27 cellular contexts compared by ENCODE assay signal in genomic region chr20:10291564-10292240, GRCh38.
"Had no signal": no experiment of that assay in that cellular context is flagged by ENCODE, and none has a peak within 500 bp of the region (broad histone marks: within the 10 kb centered on the region; RNA-seq: fewer than 3 reads in every experiment).

No MANE protein-coding gene starts in this region.

- H3K9me3 Mint-ChIP-seq: dendritic cell treated with granulocyte-macrophage colony-stimulating factor and Interleukin-4, amounts not matched to agents 40 ng/mL and 50 ng/mL, for 4 days; effector memory CD8-positive, alpha-beta T cell; endodermal cell; mesothelial cell of epicardium had no signal

- H3K9me3 ChIP-seq: colonic mucosa, gastrocnemius medialis, heart right ventricle, left lung, lower lobe of right lung, mucosa of descending colon had no signal

- H3K36me3 ChIP-seq: colonic mucosa, gastrocnemius medialis, heart right ventricle, left lung, lower lobe of right lung had no signal

- ATAC-seq: effector memory CD8-positive, alpha-beta T cell; esophagus mucosa; gastrocnemius medialis; heart right ventricle; left cardiac atrium; left lung; left ventricle myocardium superior; lower lobe of right lung; mucosa of descending colon; naive thymus-derived CD8-positive, alpha-beta T cell had no signal

- H3K36me3 Mint-ChIP-seq: mesothelial cell of epicardium; naive B cell; naive thymus-derived CD8-positive, alpha-beta T cell had no signal

- FAIRE-seq: endometrium, islet of Langerhans, keratinocyte had no signal

- H3K27ac ChIP-seq: colonic mucosa, epithelial cell of prostate, gastrocnemius medialis, heart right ventricle, left lung, lower lobe of right lung had no signal

- H3K27me3 ChIP-seq: colonic mucosa, gastrocnemius medialis, heart right ventricle, left lung had no signal

- DNase-seq: colonic mucosa; cortex of kidney; effector CD8-positive, alpha-beta T cell; effector memory CD8-positive, alpha-beta T cell; endodermal cell; erythroblast; foreskin melanocyte; gastrocnemius medialis; glutamatergic neuron; head of caudate nucleus; heart right ventricle; hippocampal formation; left cardiac atrium; left lung; left ventricle myocardium superior; lower lobe of right lung; mesenchymal stem cell; mucosa of descending colon; naive B cell; naive thymus-derived CD8-positive, alpha-beta T cell had no signal

- H3K4me1 ChIP-seq: colonic mucosa, gastrocnemius medialis, left lung, lower lobe of right lung had no signal

- H3K4me1 Mint-ChIP-seq: endodermal cell; naive B cell; naive thymus-derived CD8-positive, alpha-beta T cell had no signal

- H3K4me3 ChIP-seq: colonic mucosa, gastrocnemius medialis, heart right ventricle, left lung, lower lobe of right lung, mucosa of descending colon had no signal

- H3K27ac Mint-ChIP-seq: dendritic cell treated with granulocyte-macrophage colony-stimulating factor and Interleukin-4, amounts not matched to agents 40 ng/mL and 50 ng/mL, for 4 days; effector memory CD8-positive, alpha-beta T cell; endodermal cell; mesothelial cell of epicardium; naive B cell; naive thymus-derived CD8-positive, alpha-beta T cell had no signal

- H3K4me3 Mint-ChIP-seq: dendritic cell treated with granulocyte-macrophage colony-stimulating factor and Interleukin-4, amounts not matched to agents 40 ng/mL and 50 ng/mL, for 4 days; effector memory CD8-positive, alpha-beta T cell; endodermal cell; mesothelial cell of epicardium; naive B cell; naive thymus-derived CD8-positive, alpha-beta T cell had no signal
